ENCODE assay signal across 8 cellular contexts in the genomic region with DNA sequence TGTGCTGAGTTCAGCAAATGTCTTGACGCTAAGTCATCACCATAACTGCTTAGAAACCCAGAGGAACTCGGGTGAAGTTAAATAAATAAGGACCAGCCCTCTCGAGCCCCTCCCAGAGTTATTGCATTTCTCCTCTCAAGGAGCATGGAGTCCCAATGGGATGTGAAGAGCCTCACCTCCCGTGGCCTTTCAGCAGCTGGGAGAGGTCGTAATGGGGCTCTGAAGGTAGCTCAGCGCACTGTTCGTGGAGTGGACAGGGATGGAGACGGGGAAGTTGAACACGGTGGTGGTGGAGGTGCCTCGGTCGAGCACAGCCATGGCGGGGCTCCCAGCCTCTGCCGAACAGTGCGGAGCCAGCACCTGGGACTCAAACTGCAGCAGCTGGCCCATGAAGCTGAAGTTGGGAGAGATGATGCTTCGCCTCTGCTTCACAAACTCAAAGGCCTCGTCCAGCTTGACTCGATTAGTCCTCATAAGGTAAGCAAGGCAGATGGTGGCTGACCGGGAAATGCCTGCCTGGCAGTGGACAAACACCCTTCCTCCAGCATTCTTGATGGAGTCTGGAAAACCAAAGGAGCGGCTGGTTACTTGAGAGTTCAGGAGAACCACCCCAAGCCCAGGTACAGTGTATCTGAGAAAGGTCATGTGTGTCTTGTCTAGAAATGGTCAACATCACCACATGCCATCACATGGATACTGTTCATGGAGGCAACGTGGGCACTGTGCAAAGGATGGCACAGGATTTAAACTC. TPM values are rescaled to one million over a fixed set of nuclear protein-coding genes. Genes with fewer than 3 reads are reported as not detected.
DNase-seq lines count a peak whose midpoint lies in the region; ATAC-seq and TF ChIP-seq lines count a peak whose summit lies in the region.

No MANE protein-coding gene starts in this region.

- TSS peak; percentile 16 for BruUV-seq in MCF 10A (replicated peaks; lab: Mats Ljungman, UMichigan)

- intact Hi-C loops in MCF 10A (cut with micrococcal nuclease): no loop called here

- H3K9me3 Mint-ChIP-seq in activated CD4-positive, alpha-beta T cell treated with anti-CD3 and anti-CD28 coated beads, Interleukin-2, amount 10 ng/mL, durations not matched to agents 7 days and 5 days: no peaks in the 10 kb centered on the region
- no peaks in the 10 kb centered on the region for H3K9me3 Mint-ChIP-seq in MCF 10A (ENCODE audit: unreplicated experiment)

- POLR2A ChIA-PET in activated CD4-positive, alpha-beta T cell treated with anti-CD3 and anti-CD28 coated beads, Interleukin-2, amount 10 ng/mL, durations not matched to agents 7 days and 5 days (lab: Charles Lee): no interaction called here
- POLR2A ChIA-PET in MCF 10A (lab: Yijun Ruan, JAX): interaction anchor here (0.6 to 22.0 kb wide), 28 partner anchors 8 to 331 kb away, joined by 3 to 1263 read pairs (median 28); a partner anchor contains a TSS

- no peak for TF ChIP-seq RAD21 in liver (IDR thresholded peaks at IDR 0.05)

- H3K4me1 ChIP-seq in liver (ENCODE audit: control insufficient read depth in 4 of 4, insufficient read depth in 4 of 4, low read length in 3 of 4) (peaks cover 5 to 27% (median 8%) of the 10 kb centered on the region in 4 donors), thymus (ENCODE audit: control insufficient read depth, insufficient read depth, low read length) (peaks cover 42% of the 10 kb centered on the region)

- no peak for ATAC-seq in HG03432 (IDR thresholded peaks at IDR 0.05; ENCODE audit: unreplicated experiment)

- H3K9me3 ChIP-seq in liver (ENCODE audit: control insufficient read depth in 4 of 4, low read length in 3 of 4) (no peaks in the 10 kb centered on the region), thymus (ENCODE audit: control insufficient read depth) (no peaks in the 10 kb centered on the region)

- H3K27ac Mint-ChIP-seq in activated CD4-positive, alpha-beta T cell treated with anti-CD3 and anti-CD28 coated beads, Interleukin-2, amount 10 ng/mL, durations not matched to agents 7 days and 5 days: peak overlapping the region; percentile 62
- H3K27ac Mint-ChIP-seq in MCF 10A (ENCODE audit: low read depth, unreplicated experiment): peak overlapping the region; percentile 99

- H3K36me3 ChIP-seq in liver (ENCODE audit: control insufficient read depth in 4 of 4, insufficient read depth in 3 of 4, low read depth in 1 of 4, low read length in 3 of 4): peaks cover 0 to 28% (median 13%) of the 10 kb centered on the region in 4 donors
- H3K36me3 ChIP-seq in thymus (ENCODE audit: control insufficient read depth, insufficient read depth): peaks cover 16% of the 10 kb centered on the region

- H3K27ac ChIP-seq in liver (ENCODE audit: low read depth in 1 of 2, low read length in 2 of 2): peak overlapping the region; percentile 89 to 92
- H3K27ac ChIP-seq in thymus (ENCODE audit: low read depth): no peak overlapping the region

- no peaks in the 10 kb centered on the region for H3K27me3 ChIP-seq in liver (ENCODE audit: control insufficient read depth in 4 of 4, insufficient read depth in 4 of 4, low read length in 3 of 4)
- H3K27me3 ChIP-seq in thymus (ENCODE audit: control insufficient read depth, insufficient read depth): no peaks in the 10 kb centered on the region

- peak overlapping the region; percentile 98 for H3K9ac ChIP-seq in liver (ENCODE audit: low read depth in 1 of 2, low read length in 2 of 2)

- H3K4me3 Mint-ChIP-seq in activated CD4-positive, alpha-beta T cell treated with anti-CD3 and anti-CD28 coated beads, Interleukin-2, amount 10 ng/mL, durations not matched to agents 7 days and 5 days: no peak overlapping the region
- peak overlapping the region; percentile 98 for H3K4me3 Mint-ChIP-seq in MCF 10A (ENCODE audit: unreplicated experiment)

- 32% methylated on average over 20 of the region's 20 CpGs for WGBS in liver
- 96% methylated on average over 20 of the region's 20 CpGs for WGBS in thymus

- peaks cover 11% of the 10 kb centered on the region for H3K36me3 Mint-ChIP-seq in activated CD4-positive, alpha-beta T cell treated with anti-CD3 and anti-CD28 coated beads, Interleukin-2, amount 10 ng/mL, durations not matched to agents 7 days and 5 days (ENCODE audit: low read depth)
- peaks cover 88% of the 10 kb centered on the region for H3K36me3 Mint-ChIP-seq in MCF 10A (ENCODE audit: insufficient read depth, unreplicated experiment)

- no peaks in the 10 kb centered on the region for H3K27me3 Mint-ChIP-seq in activated CD4-positive, alpha-beta T cell treated with anti-CD3 and anti-CD28 coated beads, Interleukin-2, amount 10 ng/mL, durations not matched to agents 7 days and 5 days
- no peaks in the 10 kb centered on the region for H3K27me3 Mint-ChIP-seq in MCF 10A (ENCODE audit: insufficient read depth, unreplicated experiment)

- TF ChIP-seq CTCF in MCF 10A (IDR thresholded peaks at IDR 0.05; ENCODE audit: unreplicated experiment): no peak
- no peak for TF ChIP-seq CTCF in liver (IDR thresholded peaks at IDR 0.05; ENCODE audit: low read depth, low read length, missing input control)

- CTCF ChIA-PET in activated CD4-positive, alpha-beta T cell treated with anti-CD3 and anti-CD28 coated beads, Interleukin-2, amount 10 ng/mL, durations not matched to agents 7 days and 5 days (lab: Charles Lee): interaction anchor here (1.1 kb wide), 1 partner anchor 28 kb away, joined by 3 read pairs; no protein-coding TSS in a partner anchor
- CTCF ChIA-PET in MCF 10A (lab: Yijun Ruan, JAX): interaction anchor here (0.5 to 10.6 kb wide), 13 partner anchors 15 to 163 kb away, joined by 3 to 83 read pairs (median 5); no protein-coding TSS in a partner anchor

- peaks cover 55% of the 10 kb centered on the region for H3K4me1 Mint-ChIP-seq in activated CD4-positive, alpha-beta T cell treated with anti-CD3 and anti-CD28 coated beads, Interleukin-2, amount 10 ng/mL, durations not matched to agents 7 days and 5 days
- peaks cover 42% of the 10 kb centered on the region for H3K4me1 Mint-ChIP-seq in MCF 10A (ENCODE audit: insufficient read depth, unreplicated experiment)

- DNase-seq in activated CD4-positive, alpha-beta T cell treated with anti-CD3 and anti-CD28 coated beads, Interleukin-2, amount 10 ng/mL, durations not matched to agents 7 days and 5 days: no peak
- no peak for DNase-seq in activated CD4-positive, alpha-beta T cell treated with anti-CD3 and anti-CD28 coated beads, Interleukin-2, amount 50 U/mL, for 48 hours
- peak; percentile 62 for DNase-seq in MCF 10A (ENCODE audit: unreplicated experiment)
- no peak for DNase-seq in NCI-H1092 treated with DMSO at 0.1 percent for 48 hours (lab: John Stamatoyannopoulos, UW)
- DNase-seq in AG08395 (ENCODE audit: low spot score): no peak

- peak overlapping the region; percentile 76 to 91 (median 79) for H3K4me3 ChIP-seq in liver (ENCODE audit: low read depth in 1 of 3, low read length in 3 of 3)
- peak overlapping the region; percentile 88 for H3K4me3 ChIP-seq in thymus (ENCODE audit: low read length)

TF ChIP-seq in liver, 16 proteins besides CTCF, POLR2A, EP300 and RAD21 (continues in another document):
- TF ChIP-seq, protein P1, sequence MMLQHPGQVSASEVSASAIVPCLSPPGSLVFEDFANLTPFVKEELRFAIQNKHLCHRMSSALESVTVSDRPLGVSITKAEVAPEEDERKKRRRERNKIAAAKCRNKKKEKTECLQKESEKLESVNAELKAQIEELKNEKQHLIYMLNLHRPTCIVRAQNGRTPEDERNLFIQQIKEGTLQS (IDR thresholded peaks at IDR 0.05): peak; percentile 12
- TF ChIP-seq HNF4A (conservative IDR thresholded peaks at IDR 0.05) (no peak), JUND (IDR thresholded peaks at IDR 0.05) (peak in 1 of 2 donors; percentile 14), FOXA1 (IDR thresholded peaks at IDR 0.05) (no peak), SP1 (IDR thresholded peaks at IDR 0.05) (peak; percentile 9)
- TF ChIP-seq, protein P2, sequence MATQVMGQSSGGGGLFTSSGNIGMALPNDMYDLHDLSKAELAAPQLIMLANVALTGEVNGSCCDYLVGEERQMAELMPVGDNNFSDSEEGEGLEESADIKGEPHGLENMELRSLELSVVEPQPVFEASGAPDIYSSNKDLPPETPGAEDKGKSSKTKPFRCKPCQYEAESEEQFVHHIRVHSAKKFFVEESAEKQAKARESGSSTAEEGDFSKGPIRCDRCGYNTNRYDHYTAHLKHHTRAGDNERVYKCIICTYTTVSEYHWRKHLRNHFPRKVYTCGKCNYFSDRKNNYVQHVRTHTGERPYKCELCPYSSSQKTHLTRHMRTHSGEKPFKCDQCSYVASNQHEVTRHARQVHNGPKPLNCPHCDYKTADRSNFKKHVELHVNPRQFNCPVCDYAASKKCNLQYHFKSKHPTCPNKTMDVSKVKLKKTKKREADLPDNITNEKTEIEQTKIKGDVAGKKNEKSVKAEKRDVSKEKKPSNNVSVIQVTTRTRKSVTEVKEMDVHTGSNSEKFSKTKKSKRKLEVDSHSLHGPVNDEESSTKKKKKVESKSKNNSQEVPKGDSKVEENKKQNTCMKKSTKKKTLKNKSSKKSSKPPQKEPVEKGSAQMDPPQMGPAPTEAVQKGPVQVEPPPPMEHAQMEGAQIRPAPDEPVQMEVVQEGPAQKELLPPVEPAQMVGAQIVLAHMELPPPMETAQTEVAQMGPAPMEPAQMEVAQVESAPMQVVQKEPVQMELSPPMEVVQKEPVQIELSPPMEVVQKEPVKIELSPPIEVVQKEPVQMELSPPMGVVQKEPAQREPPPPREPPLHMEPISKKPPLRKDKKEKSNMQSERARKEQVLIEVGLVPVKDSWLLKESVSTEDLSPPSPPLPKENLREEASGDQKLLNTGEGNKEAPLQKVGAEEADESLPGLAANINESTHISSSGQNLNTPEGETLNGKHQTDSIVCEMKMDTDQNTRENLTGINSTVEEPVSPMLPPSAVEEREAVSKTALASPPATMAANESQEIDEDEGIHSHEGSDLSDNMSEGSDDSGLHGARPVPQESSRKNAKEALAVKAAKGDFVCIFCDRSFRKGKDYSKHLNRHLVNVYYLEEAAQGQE (IDR thresholded peaks at IDR 0.05): peak; percentile 12

RNA-seq across cellular contexts. Expression of a gene that starts 2.2 kb away (rescaled TPM):
- total RNA-seq in activated CD4-positive, alpha-beta T cell treated with anti-CD3 and anti-CD28 coated beads, Interleukin-2, amount 10 ng/mL, durations not matched to agents 7 days and 5 days: 10 to 100 TPM; 11.3 to 14.9 TPM
- 594 and 611 TPM in 2 replicates for total RNA-seq in MCF 10A (2022)
- 10 to 100 TPM; 53.2 to 95.0 TPM for total RNA-seq in liver
- polyA plus RNA-seq in liver: 100 to 1,000 TPM; 124 to 237 TPM
- 272 TPM for polyA plus RNA-seq in thymus
